In genomic region chr2:103898561-103898960, GRCh38 we compare ENCODE assay signal across 16 cellular contexts.
DNase-seq lines count a peak whose midpoint lies in the region; ATAC-seq, FAIRE-seq and TF ChIP-seq lines count a peak whose summit lies in the region.
"Had no signal": no experiment of that assay in that cellular context is flagged by ENCODE, and none has a peak within 500 bp of the region (broad histone marks: within the 10 kb centered on the region; RNA-seq: fewer than 3 reads in every experiment).

No MANE protein-coding gene starts in this region.

- H2AFZ ChIP-seq in HepG2 (ENCODE audit: low read length) = no peak overlapping the region
- H2AFZ ChIP-seq: GM23338 had no signal

- POLR2A ChIA-PET in HepG2 (lab: Yijun Ruan, JAX) (no interaction called here), WTC11 (lab: Charles Lee) (no interaction called here)

- H3K4me3 ChIP-seq in HepG2 (replicated peaks in 1 of 3; ENCODE audit: insufficient read depth in 1 of 3, low read depth in 2 of 3, low read length in 3 of 3) = no peak overlapping the region
- H3K4me3 ChIP-seq in right lobe of liver = no peak overlapping the region
- no peak overlapping the region for H3K4me3 ChIP-seq in kidney (ENCODE audit: low read length in 2 of 2)
- H3K4me3 ChIP-seq: GM23338 had no signal

- no peak for FAIRE-seq in HepG2 (lab: Jason Lieb, UNC)
- FAIRE-seq in kidney (lab: Jason Lieb, UNC) = peak; percentile 39

- TF ChIP-seq POLR2A in HepG2 (IDR thresholded peaks at IDR 0.05; ENCODE audit: insufficient read depth in 1 of 2, low read depth in 2 of 2, low read length in 2 of 2) (no peak), right lobe of liver (IDR thresholded peaks at IDR 0.05) (no peak)

- BruUV-seq in HepG2 (replicated peaks; lab: Mats Ljungman, UMichigan) = no TSS peak

- no peaks in the 10 kb centered on the region for H3K27me3 Mint-ChIP-seq in WTC11 (ENCODE audit: low read depth)
- H3K27me3 Mint-ChIP-seq: IgD-negative memory B cell had no signal

- no peaks in the 10 kb centered on the region for H3K9me3 Mint-ChIP-seq in WTC11
- H3K9me3 Mint-ChIP-seq: GM23338, H9 had no signal

- in situ Hi-C loops in HepG2 (cut with HindIII; ENCODE audit: extremely low pct_ligation_motif_present, low pct_unique_long_range_greater_than_20kb) = no loop called here

- H3K79me2 ChIP-seq in HepG2 (ENCODE audit: insufficient read depth, low read length) = no peaks in the 10 kb centered on the region

- no peak for ATAC-seq in HepG2
- no peak for ATAC-seq in right lobe of liver
- no peak for ATAC-seq in WTC11
- ATAC-seq in left lobe of liver = no peak
- ATAC-seq: CD8-positive, alpha-beta T cell; GM23338 had no signal

- H3K27ac ChIP-seq in HepG2 (ENCODE audit: extremely low read length, insufficient read depth, low read length) (no peak overlapping the region), right lobe of liver (no peak overlapping the region), kidney (ENCODE audit: low read depth in 2 of 2, low read length in 2 of 2) (no peak overlapping the region)
- H3K27ac ChIP-seq: 22Rv1 had no signal

- no peak for TF ChIP-seq CTCF in HepG2 (CRISPR knock-in tag; IDR thresholded peaks at IDR 0.05)
- no peak for TF ChIP-seq CTCF in right lobe of liver (IDR thresholded peaks at IDR 0.05)
- TF ChIP-seq CTCF in WTC11 (IDR thresholded peaks at IDR 0.05) = no peak
- TF ChIP-seq CTCF in kidney (IDR thresholded peaks at IDR 0.05; ENCODE audit: borderline replicate concordance, extremely low read depth, insufficient read depth) = no peak

- WGBS in HepG2 (ENCODE audit: low lambda C conversion rate) = 21% methylated on average over 3 of the region's 3 CpGs
- WGBS in right lobe of liver (ENCODE audit: insufficient coverage, low coverage, low lambda C conversion rate, missing lambda C conversion rate) = 85% methylated on average over 3 of the region's 3 CpGs

- TF ChIP-seq EP300 in HepG2 (IDR thresholded peaks at IDR 0.05; ENCODE audit: low read depth in 2 of 2, low read length in 2 of 2) = no peak
- TF ChIP-seq EP300 in HepG2 (CRISPR knock-in tag; IDR thresholded peaks at IDR 0.05; ENCODE audit: borderline replicate concordance) = no peak

- CTCF ChIA-PET in HepG2 (lab: Yijun Ruan, JAX; ENCODE audit: low intra/inter-chr PET ratio, low total read pairs) (no interaction called here), WTC11 (lab: Charles Lee) (interaction anchor here (1.9 kb wide), 1 partner anchor 19 kb away, joined by 4 read pairs; no protein-coding TSS in a partner anchor)

- no peaks in the 10 kb centered on the region for H3K4me1 Mint-ChIP-seq in WTC11
- H3K4me1 Mint-ChIP-seq: CD14-positive monocyte, GM23338, H9, IgD-negative memory B cell had no signal

- H3K4me1 ChIP-seq in HepG2 (ENCODE audit: insufficient read depth, low read length) (no peaks in the 10 kb centered on the region), right lobe of liver (no peaks in the 10 kb centered on the region), kidney (ENCODE audit: control insufficient read depth in 1 of 2, insufficient read depth in 1 of 2, low read depth in 1 of 2, low read length in 2 of 2) (no peaks in the 10 kb centered on the region)

- H3K36me3 Mint-ChIP-seq in WTC11 = no peaks in the 10 kb centered on the region
- H3K36me3 Mint-ChIP-seq: CD14-positive monocyte; CD8-positive, alpha-beta T cell; IgD-negative memory B cell had no signal

- no peak overlapping the region for H3K4me3 Mint-ChIP-seq in WTC11
- H3K4me3 Mint-ChIP-seq: CD14-positive monocyte; CD8-positive, alpha-beta T cell; GM23338; H9; IgD-negative memory B cell had no signal

- no peak overlapping the region for H3K4me2 ChIP-seq in HepG2 (ENCODE audit: low read depth, low read length)
- H3K4me2 ChIP-seq: GM23338 had no signal

- DNase-seq in HepG2 (ENCODE audit: low spot score) (no peak), right lobe of liver (no peak), WTC11 (ENCODE audit: low spot score) (no peak), kidney (no peak), left lobe of liver (ENCODE audit: low spot score) (no peak), cerebellum (ENCODE audit: low spot score) (no peak), activated gamma-delta T cell treated with Interleukin-2 at 50 U/mL for 16 hours (no peak)
- DNase-seq in activated CD4-positive, alpha-beta T cell treated with anti-CD3 and anti-CD28 coated beads for 4 hours = no peak
- DNase-seq: CD8-positive, alpha-beta T cell; COR-L47; DND-41; H9 had no signal

- H3K9me3 ChIP-seq in HepG2 (ENCODE audit: low read length) = no peaks in the 10 kb centered on the region
- H3K9me3 ChIP-seq in right lobe of liver = no peaks in the 10 kb centered on the region
- no peaks in the 10 kb centered on the region for H3K9me3 ChIP-seq in kidney (ENCODE audit: control insufficient read depth in 1 of 2, low read length in 2 of 2)

- H3K9ac ChIP-seq in HepG2 (ENCODE audit: insufficient read depth, low read depth, low read length) (no peak overlapping the region), kidney (ENCODE audit: low read length in 2 of 2) (no peak overlapping the region)

- no peak for TF ChIP-seq RAD21 in HepG2 (CRISPR knock-in tag; IDR thresholded peaks at IDR 0.05)

- H3K27me3 ChIP-seq in HepG2 (ENCODE audit: control insufficient read depth in 1 of 2, insufficient read depth in 2 of 2, low read length in 2 of 2) = peaks cover 0 to 1% of the 10 kb centered on the region in 2 experiments; a peak in 1 of 5 replicates
- no peaks in the 10 kb centered on the region for H3K27me3 ChIP-seq in right lobe of liver

- no peaks in the 10 kb centered on the region for H4K20me1 ChIP-seq in HepG2 (ENCODE audit: insufficient read depth, low read length)

- intact Hi-C loops in HepG2 (cut with micrococcal nuclease; ENCODE audit: unreplicated experiment) = no loop called here
- intact Hi-C loops in right lobe of liver (cut with DNase I) = no loop called here
- intact Hi-C loops in kidney (cut with DNase I) = no loop called here

- no peak overlapping the region for H3K27ac Mint-ChIP-seq in WTC11
- H3K27ac Mint-ChIP-seq: CD14-positive monocyte; CD8-positive, alpha-beta T cell; GM23338; H9; IgD-negative memory B cell had no signal

- no peaks in the 10 kb centered on the region for H3K36me3 ChIP-seq in HepG2 (replicated peaks in 1 of 2; ENCODE audit: control insufficient read depth in 1 of 2, insufficient read depth in 2 of 2, low read length in 2 of 2)
- no peaks in the 10 kb centered on the region for H3K36me3 ChIP-seq in right lobe of liver
- H3K36me3 ChIP-seq in kidney (ENCODE audit: control insufficient read depth in 1 of 2, insufficient read depth in 2 of 2, low read length in 2 of 2) = no peaks in the 10 kb centered on the region

TF ChIP-seq in HepG2, 621 proteins besides CTCF, POLR2A, EP300 and RAD21:
- TF ChIP-seq HNRNPLL (IDR thresholded peaks at IDR 0.05; ENCODE audit: low read depth, low read length, poor library complexity, severe bottlenecking) (no peak), ATF7 (IDR thresholded peaks at IDR 0.05) (0 out of 2 replicates have a peak, but pooled peaks have one; percentile 28), ATF7 (CRISPR knock-in tag; IDR thresholded peaks at IDR 0.05) (no peak)

TF ChIP-seq in WTC11, 78 proteins besides CTCF, POLR2A, EP300 and RAD21:
- peak; percentile 65 for TF ChIP-seq HMGA2 (CRISPR knock-in tag; IDR thresholded peaks at IDR 0.05)
- TF ChIP-seq AR (CRISPR knock-in tag; IDR thresholded peaks at IDR 0.05) = no peak
TF ChIP-seq in WTC11: peak in this region for 1.
